ENCODE assay signal across 8 cellular contexts in the genomic region with DNA sequence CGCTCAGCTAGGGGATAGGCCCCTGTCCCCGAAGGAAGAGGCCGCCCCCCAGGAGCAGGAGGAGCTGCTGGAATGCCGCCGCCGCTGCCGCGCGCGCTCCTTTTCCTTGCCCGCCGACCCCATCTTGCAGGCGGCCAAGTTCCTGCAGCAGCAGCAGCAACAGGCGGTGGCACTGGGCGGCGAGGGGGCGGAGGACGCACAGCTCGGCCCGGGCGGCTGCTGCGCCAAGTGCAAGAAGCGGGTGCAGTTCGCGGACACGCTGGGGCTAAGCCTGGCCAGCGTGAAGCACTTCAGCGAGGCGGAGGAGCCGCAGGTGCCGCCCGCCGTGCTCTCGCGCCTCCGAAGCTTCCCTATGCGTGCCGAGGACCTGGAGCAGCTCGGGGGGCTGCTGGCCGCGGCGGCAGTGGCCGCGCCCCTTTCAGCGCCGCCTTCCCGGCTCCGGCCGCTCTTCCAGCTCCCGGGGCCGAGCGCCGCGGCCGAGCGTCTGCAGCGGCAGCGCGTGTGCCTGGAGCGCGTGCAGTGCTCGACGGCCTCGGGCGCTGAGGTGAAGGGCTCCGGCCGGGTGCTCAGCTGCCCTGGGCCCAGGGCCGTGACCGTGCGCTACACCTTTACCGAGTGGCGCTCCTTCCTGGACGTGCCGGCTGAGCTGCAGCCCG. TPM values are rescaled to one million over a fixed set of nuclear protein-coding genes. Genes with fewer than 3 reads are reported as not detected.
DNase-seq lines count a peak whose midpoint lies in the region; ATAC-seq and TF ChIP-seq lines count a peak whose summit lies in the region.

No MANE protein-coding gene starts in this region.

- H3K4me3 ChIP-seq in cardiac fibroblast (replicated peaks in 1 of 2; ENCODE audit: low read depth in 2 of 2, low read length in 2 of 2) = peak overlapping the region; percentile 47 to 62
- peak overlapping the region; percentile 40 for H3K4me3 ChIP-seq in lower leg skin (ENCODE audit: low read depth, poor library complexity, severe bottlenecking)

- intact Hi-C loops in lower leg skin (cut with DNase I; ENCODE audit: low total_unique reads) = no loop called here

- H3K36me3 Mint-ChIP-seq in type B pancreatic cell = peaks cover 6% of the 10 kb centered on the region

- peak; percentile 37 for DNase-seq in ACHN
- peak; percentile 70 for DNase-seq in NCI-H146 (lab: John Stamatoyannopoulos, UW)
- DNase-seq in cardiac fibroblast (ENCODE audit: low read depth in 2 of 2) = peak; percentile 44 to 49
- peak in 1 of 2 donors; percentile 91 for DNase-seq in lower leg skin (ENCODE audit: low spot score in 2 of 2)
- no peak for DNase-seq in type B pancreatic cell (ENCODE audit: extremely low spot score, unreplicated experiment)
- no peak for DNase-seq in activated CD4-positive, CD25-positive, alpha-beta regulatory T cell (lab: John Stamatoyannopoulos, UW)

- WGBS in lower leg skin, 2 donors = 0 to 1% methylated on average over 9 to 29 of the region's 75 CpGs

- peak; percentile 30 for ATAC-seq in GM19395 (IDR thresholded peaks at IDR 0.05; ENCODE audit: unreplicated experiment)
- ATAC-seq in activated CD4-positive, CD25-positive, alpha-beta regulatory T cell treated with anti-CD3 and anti-CD28 coated beads, Interleukin-2, amount 50 U/mL, for 24 hours = no peak

- TF ChIP-seq CTCF in cardiac fibroblast (IDR thresholded peaks at IDR 0.05; ENCODE audit: low read depth, low read length) = no peak
- no peak for TF ChIP-seq CTCF in lower leg skin (IDR thresholded peaks at IDR 0.05)
- TF ChIP-seq CTCF in type B pancreatic cell (conservative IDR thresholded peaks at IDR 0.05) = no peak

- in situ Hi-C loops in ACHN (cut with HindIII; ENCODE audit: low pct_ligation_motif_present, low pct_unique_long_range_greater_than_20kb, low sequenced_read_pairs) = no loop called here

- H3K9me3 Mint-ChIP-seq in type B pancreatic cell = peaks cover 6% of the 10 kb centered on the region

- no peak for TF ChIP-seq POLR2A in lower leg skin (IDR thresholded peaks at IDR 0.05)

- peaks cover 48% of the 10 kb centered on the region for H3K27me3 Mint-ChIP-seq in type B pancreatic cell

- H3K4me3 Mint-ChIP-seq in type B pancreatic cell = peak overlapping the region; percentile 65

- peaks cover 6% of the 10 kb centered on the region for H3K4me1 Mint-ChIP-seq in type B pancreatic cell (ENCODE audit: unreplicated experiment)

- H3K27ac Mint-ChIP-seq in type B pancreatic cell = no peak overlapping the region

RNA-seq across cellular contexts. Expression of gene PPP1R3G, which starts 0.6 kb away (rescaled TPM):
- total RNA-seq in lower leg skin = 1 to 10 TPM in 3 of 4 donors, under 1 TPM in 1; 0.88 to 3.2 (median 2.9) TPM
- 0.19 and 0.45 TPM in 2 replicates for total RNA-seq in type B pancreatic cell (ENCODE audit: low replicate concordance)

Comparison
In these comparisons a context has a peak if more than half of its experiments do, and no peak if none do; other contexts are left out.
1. DNase-seq: peak in ACHN (single experiment), NCI-H146 (single experiment) and cardiac fibroblast (2 of 2); none in type B pancreatic cell (single experiment) and activated CD4-positive, CD25-positive, alpha-beta regulatory T cell (0 of 4).